19 cellular contexts compared by ENCODE assay signal in genomic region chr3:116259984-116260383, GRCh38.
A peak's percentile ranks its signal among the peaks of the same experiment; 100 is the strongest.
DNase-seq lines count a peak whose midpoint lies in the region; ATAC-seq lines count a peak whose summit lies in the region.
"Had no signal": no experiment of that assay in that cellular context is flagged by ENCODE, and none has a peak within 500 bp of the region (broad histone marks: within the 10 kb centered on the region; RNA-seq: fewer than 3 reads in every experiment).

No MANE protein-coding gene starts in this region.

- H3K4me1 Mint-ChIP-seq in activated T-cell treated with anti-CD3 and anti-CD28 coated beads, Interleukin-2, amount 50 U/mL, for 24 hours (ENCODE audit: low read depth): no peaks in the 10 kb centered on the region
- H3K4me1 Mint-ChIP-seq: CD4-positive, CD25-positive, alpha-beta regulatory T cell; CD8-positive, alpha-beta memory T cell had no signal

- H3K9me3 ChIP-seq in HUES6 (ENCODE audit: control insufficient read depth, insufficient read depth, low read depth, low read length) (no peaks in the 10 kb centered on the region), ectodermal cell (ENCODE audit: control insufficient read depth, low read length) (no peaks in the 10 kb centered on the region), iPS-20b (ENCODE audit: insufficient read depth, low read depth, low read length) (no peaks in the 10 kb centered on the region)
- H3K9me3 ChIP-seq: BE2C had no signal

- ATAC-seq in HG03196 (IDR thresholded peaks at IDR 0.05; ENCODE audit: unreplicated experiment) (no peak), HG02938 (IDR thresholded peaks at IDR 0.05; ENCODE audit: unreplicated experiment) (no peak)
- ATAC-seq: K562 had no signal

- H3K4me1 ChIP-seq in HUES6 (ENCODE audit: control insufficient read depth, insufficient read depth, low read length): peaks cover 58% of the 10 kb centered on the region
- peaks cover 11% of the 10 kb centered on the region for H3K4me1 ChIP-seq in ectodermal cell (ENCODE audit: control insufficient read depth, insufficient read depth, low read length)
- peaks cover 52% of the 10 kb centered on the region for H3K4me1 ChIP-seq in iPS-20b (ENCODE audit: insufficient read depth, low read length)
- H3K4me1 ChIP-seq: BE2C had no signal

- H3K4me3 ChIP-seq in HUES6 (ENCODE audit: low read depth, low read length) (peak overlapping the region; percentile 27; the same call in 1 of the 2 replicates), ectodermal cell (ENCODE audit: insufficient read depth, low read depth, low read length) (no peak overlapping the region), iPS-20b (ENCODE audit: low read length) (peak overlapping the region; percentile 49)
- H3K4me3 ChIP-seq: K562 had no signal

- DNase-seq in NOMO-1 treated with dmso at 0.1 percent for 144 hours (lab: John Stamatoyannopoulos, UW; ENCODE audit: unreplicated experiment): no peak
- DNase-seq in activated T-cell treated with anti-CD3 and anti-CD28 coated beads, Interleukin-2, amount 50 U/mL, for 24 hours: no peak
- DNase-seq: ACHN; BE2C; C1 segment of cervical spinal cord; CD4-positive, CD25-positive, alpha-beta regulatory T cell; CD8-positive, alpha-beta memory T cell; COR-L47; DMS153; DMS79; GF-D8; HCEC 1CT; IMR-90 had no signal

- H3K4me3 Mint-ChIP-seq in activated T-cell treated with anti-CD3 and anti-CD28 coated beads, Interleukin-2, amount 50 U/mL, for 24 hours: no peak overlapping the region
- H3K4me3 Mint-ChIP-seq: CD4-positive, CD25-positive, alpha-beta regulatory T cell; CD8-positive, alpha-beta memory T cell had no signal

- no peaks in the 10 kb centered on the region for H3K36me3 Mint-ChIP-seq in activated T-cell treated with anti-CD3 and anti-CD28 coated beads, Interleukin-2, amount 50 U/mL, for 24 hours (ENCODE audit: low read depth)
- H3K36me3 Mint-ChIP-seq: CD4-positive, CD25-positive, alpha-beta regulatory T cell; CD8-positive, alpha-beta memory T cell had no signal

- H3K27ac Mint-ChIP-seq in activated T-cell treated with anti-CD3 and anti-CD28 coated beads, Interleukin-2, amount 50 U/mL, for 24 hours: no peak overlapping the region
- H3K27ac Mint-ChIP-seq: CD4-positive, CD25-positive, alpha-beta regulatory T cell; CD8-positive, alpha-beta memory T cell had no signal

- no peaks in the 10 kb centered on the region for H3K27me3 Mint-ChIP-seq in activated T-cell treated with anti-CD3 and anti-CD28 coated beads, Interleukin-2, amount 50 U/mL, for 24 hours
- H3K27me3 Mint-ChIP-seq: CD4-positive, CD25-positive, alpha-beta regulatory T cell; CD8-positive, alpha-beta memory T cell had no signal

- no peak overlapping the region for H3K9ac ChIP-seq in HUES6 (ENCODE audit: low read length)
- H3K9ac ChIP-seq in iPS-20b (ENCODE audit: low read depth, low read length): no peak overlapping the region

- H3K9me3 Mint-ChIP-seq in activated T-cell treated with anti-CD3 and anti-CD28 coated beads, Interleukin-2, amount 50 U/mL, for 24 hours: no peaks in the 10 kb centered on the region

- H3K27me3 ChIP-seq in HUES6 (ENCODE audit: control insufficient read depth, insufficient read depth, low read length) (peaks cover 36% of the 10 kb centered on the region; the same call in 1 of the 2 replicates), ectodermal cell (ENCODE audit: control insufficient read depth, insufficient read depth, low read length, poor library complexity, severe bottlenecking) (no peaks in the 10 kb centered on the region), iPS-20b (ENCODE audit: insufficient read depth, low read length) (peaks cover 61% of the 10 kb centered on the region)
- H3K27me3 ChIP-seq: BE2C had no signal

- no peaks in the 10 kb centered on the region for H3K36me3 ChIP-seq in HUES6 (ENCODE audit: control insufficient read depth, insufficient read depth, low read length)
- no peaks in the 10 kb centered on the region for H3K36me3 ChIP-seq in ectodermal cell (ENCODE audit: control insufficient read depth, insufficient read depth, low read length)
- H3K36me3 ChIP-seq in iPS-20b (ENCODE audit: insufficient read depth, low read depth, low read length): no peaks in the 10 kb centered on the region
- H3K36me3 ChIP-seq: BE2C had no signal

- H3K27ac ChIP-seq in HUES6 (ENCODE audit: low read depth, low read length) (no peak overlapping the region), ectodermal cell (ENCODE audit: insufficient read depth, low read depth, low read length, poor library complexity, severe bottlenecking) (peak overlapping the region; percentile 51), iPS-20b (ENCODE audit: low read length) (no peak overlapping the region)
